ENCODE assay signal across 15 cellular contexts in genomic region chr22:28607710-28608109, GRCh38.
"Had no signal": no experiment of that assay in that cellular context is flagged by ENCODE, and none has a peak within 500 bp of the region (broad histone marks: within the 10 kb centered on the region; RNA-seq: fewer than 3 reads in every experiment).

No MANE protein-coding gene starts in this region.

- H3K27ac ChIP-seq: epithelial cell of prostate, WERI-Rb-1 had no signal

- H3K36me3 ChIP-seq: ovary, tibial nerve, WERI-Rb-1 had no signal

- H3K27me3 ChIP-seq: ovary, tibial nerve had no signal

- H3K9ac ChIP-seq: SK-N-SH had no signal

- DNase-seq: activated CD4-positive, alpha-beta memory T cell treated with anti-CD3 and anti-CD28 coated beads, Interleukin-2, amount 10 ng/mL, durations not matched to agents 7 days and 5 days; activated CD4-positive, alpha-beta T cell treated with anti-CD3 and anti-CD28 coated beads for 36 hours; activated CD8-positive, alpha-beta memory T cell treated with anti-CD3 and anti-CD28 coated beads, Interleukin-2, amount 50 U/mL, for 4 hours; activated naive CD8-positive, alpha-beta T cell treated with anti-CD3 and anti-CD28 coated beads, Interleukin-2, amount 50 U/mL, for 24 hours; cortex of kidney; effector memory CD4-positive, alpha-beta T cell; left cardiac atrium; ovary; retina; SK-N-SH; T-helper 1 cell; WERI-Rb-1 had no signal

- H3K9me3 ChIP-seq: ovary, SK-N-SH, tibial nerve had no signal

- H3K4me3 ChIP-seq: ovary, skin epidermis, tibial nerve had no signal
